17 cellular contexts compared by ENCODE assay signal in genomic region chr7:105587899-105588690, GRCh38. TPM values are rescaled to one million over a fixed set of nuclear protein-coding genes. Genes with fewer than 3 reads are reported as not detected.
DNase-seq lines count a peak whose midpoint lies in the region; ATAC-seq, FAIRE-seq and TF ChIP-seq lines count a peak whose summit lies in the region.
"Had no signal": no experiment of that assay in that cellular context is flagged by ENCODE, and none has a peak within 500 bp of the region (broad histone marks: within the 10 kb centered on the region; RNA-seq: fewer than 3 reads in every experiment).

No MANE protein-coding gene starts in this region.

- 56% methylated on average over 12 of the region's 12 CpGs for WGBS in hepatocyte (ENCODE audit: low lambda C conversion rate, missing lambda C conversion rate)

- H2AFZ ChIP-seq in hepatocyte, result no peak overlapping the region

- no peak for FAIRE-seq in HTR-8/SVneo (lab: Jason Lieb, UNC)
- FAIRE-seq: endothelial cell of umbilical vein had no signal

- H3K36me3 ChIP-seq in hepatocyte (replicated peaks; ENCODE audit: insufficient read depth, low read depth), result no peaks in the 10 kb centered on the region
- H3K36me3 ChIP-seq: prostate gland had no signal

- no peak overlapping the region for H3K27ac ChIP-seq in hepatocyte
- H3K27ac ChIP-seq: prostate gland had no signal

- ATAC-seq in HG03442 (IDR thresholded peaks at IDR 0.05; ENCODE audit: unreplicated experiment), result no peak
- ATAC-seq: activated naive CD4-positive, alpha-beta T cell treated with anti-CD3 and anti-CD28 coated beads, Interleukin-2, amount 50 U/mL, for 72 hours had no signal

- peak; percentile 19 for DNase-seq in AG10803 (ENCODE audit: low read depth)
- peak; percentile 44 for DNase-seq in Daoy (ENCODE audit: low read depth)
- DNase-seq in SK-N-DZ (ENCODE audit: low spot score), result peak; percentile 81
- peak; percentile 13 for DNase-seq in hepatocyte (ENCODE audit: low spot score)
- DNase-seq in iPS-NIHi11 (ENCODE audit: low spot score), result no peak
- no peak for DNase-seq in stimulated activated CD4-positive, alpha-beta T cell treated with anti-CD3 and anti-CD28 coated beads, Interleukin-1b, Interleukin-23, amount 100 ng/mL, for 48 hours
- no peak for DNase-seq in HTR-8/SVneo (ENCODE audit: insufficient read length, low spot score)
- DNase-seq: DMS53; HFFc6; kidney glomerular epithelial cell; NCI-H82; stimulated activated CD4-positive, alpha-beta T cell treated with anti-CD3 and anti-CD28 coated beads, Interleukin-15, amount 100 ng/mL, for 24 hours had no signal

- H3K79me2 ChIP-seq in hepatocyte, result no peaks in the 10 kb centered on the region

- TF ChIP-seq CTCF in AG10803 (conservative IDR thresholded peaks at IDR 0.05; ENCODE audit: low read length) (no peak), hepatocyte (IDR thresholded peaks at IDR 0.05; ENCODE audit: poor library complexity) (no peak)

- H4K20me1 ChIP-seq in hepatocyte (ENCODE audit: insufficient read depth, poor library complexity, severe bottlenecking), result no peaks in the 10 kb centered on the region

- H3K4me1 ChIP-seq in hepatocyte (ENCODE audit: insufficient read depth), result peaks cover 7% of the 10 kb centered on the region
- H3K4me1 ChIP-seq: prostate gland had no signal

- no peaks in the 10 kb centered on the region for H3K9me2 ChIP-seq in hepatocyte (replicated peaks; ENCODE audit: insufficient read depth)

- no peak overlapping the region for H3K4me2 ChIP-seq in hepatocyte

- no peaks in the 10 kb centered on the region for H3K9me3 ChIP-seq in hepatocyte (ENCODE audit: low read depth)
- H3K9me3 ChIP-seq: prostate gland had no signal

- no peaks in the 10 kb centered on the region for H3K27me3 ChIP-seq in hepatocyte

- H3K4me3 ChIP-seq in AG10803 (ENCODE audit: low read length) (no peak overlapping the region), hepatocyte (no peak overlapping the region)
- H3K4me3 ChIP-seq: prostate gland had no signal

RNA-seq across cellular contexts. Expression of gene EFCAB10, which starts 6.8 kb away (rescaled TPM):
- 0.17 TPM in 1 of 2 replicates, not detected in the other for total RNA-seq in Daoy (2014; rRNA removed; shearing (Covaris generic))
- polyA plus RNA-seq in SK-N-DZ (2014; cell fraction: cytosol; rRNA removed), result 1.4 and 1.6 TPM in 2 replicates
- 0.93 and 1.7 TPM in 2 replicates for polyA plus RNA-seq in SK-N-DZ (2014; cell fraction: nucleus; rRNA removed)
- total RNA-seq in hepatocyte, result 0.12 TPM in 1 of 2 replicates, not detected in the other
- polyA plus RNA-seq in hepatocyte, result 0.22 and 0.24 TPM in 2 replicates
- total RNA-seq: activated naive CD4-positive, alpha-beta T cell treated with anti-CD3 and anti-CD28 coated beads, Interleukin-2, amount 50 U/mL, for 72 hours; endothelial cell of umbilical vein; HFFc6; SK-MEL-5 had no signal
- polyA plus RNA-seq: endothelial cell of umbilical vein had no signal

RNA-seq across cellular contexts. Expression of gene RINT1, which starts 56.1 kb away (rescaled TPM):
- 24.9 and 30.0 TPM in 2 replicates for total RNA-seq in Daoy (2014; rRNA removed; shearing (Covaris generic))
- 7.4 and 8.8 TPM in 2 replicates for polyA plus RNA-seq in SK-N-DZ (2014; cell fraction: cytosol; rRNA removed)
- 12.6 and 36.5 TPM in 2 replicates for polyA plus RNA-seq in SK-N-DZ (2014; cell fraction: nucleus; rRNA removed)
- total RNA-seq in hepatocyte, result 8.2 and 9.3 TPM in 2 replicates
- 10.7 and 12.1 TPM in 2 replicates for polyA plus RNA-seq in hepatocyte

Comparison
In these comparisons a context has a peak if more than half of its experiments do, and no peak if none do; other contexts are left out.
1. DNase-seq: peak in AG10803 (single experiment), Daoy (single experiment), SK-N-DZ (single experiment) and hepatocyte (single experiment); none in iPS-NIHi11 (single experiment), stimulated activated CD4-positive, alpha-beta T cell treated with anti-CD3 and anti-CD28 coated beads, Interleukin-1b, Interleukin-23, amount 100 ng/mL, for 48 hours (single experiment) and HTR-8/SVneo (single experiment).